In the genomic region with DNA sequence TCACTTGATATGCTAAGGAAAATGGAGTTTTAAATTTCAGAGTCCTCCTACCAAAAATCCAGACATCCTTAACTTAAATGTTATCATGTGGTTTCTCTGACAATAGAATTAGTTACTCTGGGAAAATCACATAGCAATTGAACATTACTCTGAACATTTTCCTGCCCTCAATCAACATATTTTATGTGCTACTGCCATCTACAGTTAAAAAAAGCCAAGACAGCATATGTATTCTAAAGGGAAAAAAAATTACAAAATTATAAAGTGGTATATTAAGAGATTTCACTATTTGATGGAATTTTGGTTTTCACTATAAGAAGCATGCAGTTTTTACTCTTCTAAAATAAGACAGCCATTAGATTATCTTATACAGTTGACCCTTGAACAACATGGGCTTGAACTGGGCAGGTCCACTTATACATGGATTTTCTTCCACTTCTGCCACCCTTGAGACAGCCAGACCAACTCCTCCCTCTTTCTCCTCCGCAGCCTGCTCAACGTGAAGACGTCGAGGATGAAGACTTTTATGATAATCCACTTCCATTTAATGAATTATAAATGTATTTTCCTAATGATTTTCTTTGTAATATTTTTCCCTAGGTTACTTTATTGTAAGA, we compare ENCODE assay signal across 10 cellular contexts.
DNase-seq lines count a peak whose midpoint lies in the region; ATAC-seq and TF ChIP-seq lines count a peak whose summit lies in the region.
"Had no signal": no experiment of that assay in that cellular context is flagged by ENCODE, and none has a peak within 500 bp of the region (broad histone marks: within the 10 kb centered on the region; RNA-seq: fewer than 3 reads in every experiment).

No MANE protein-coding gene starts in this region.

- H3K27ac ChIP-seq in adrenal gland (no peak overlapping the region), ovary (no peak overlapping the region)

- H3K79me2 ChIP-seq in Loucy (ENCODE audit: insufficient read depth, low read length), result peaks cover 80% of the 10 kb centered on the region

- no peaks in the 10 kb centered on the region for H3K9me3 Mint-ChIP-seq in Calu3 (ENCODE audit: low read depth, unreplicated experiment)

- ATAC-seq in GM21515 (IDR thresholded peaks at IDR 0.05; ENCODE audit: unreplicated experiment), result no peak

- no peak overlapping the region for H2AFZ ChIP-seq in Loucy (ENCODE audit: low read length)

- no peak overlapping the region for H3K9ac ChIP-seq in Loucy (ENCODE audit: low read depth, low read length, poor library complexity, severe bottlenecking)

- H3K4me3 ChIP-seq in Loucy (ENCODE audit: low read length, poor library complexity, severe bottlenecking) (no peak overlapping the region), adrenal gland (no peak overlapping the region), ovary (no peak overlapping the region)

- H3K4me3 Mint-ChIP-seq in Calu3 (ENCODE audit: low read depth, unreplicated experiment), result no peak overlapping the region

- H3K36me3 ChIP-seq in Loucy (ENCODE audit: insufficient read depth, low read length), result peaks cover 55% of the 10 kb centered on the region
- no peaks in the 10 kb centered on the region for H3K36me3 ChIP-seq in adrenal gland (replicated peaks in 1 of 2)
- no peaks in the 10 kb centered on the region for H3K36me3 ChIP-seq in ovary

- H3K4me1 ChIP-seq in Loucy (ENCODE audit: insufficient read depth, low read length, poor library complexity, severe bottlenecking) (no peaks in the 10 kb centered on the region), adrenal gland (replicated peaks in 1 of 2) (peaks cover 0 to 29% of the 10 kb centered on the region in 2 donors), ovary (ENCODE audit: insufficient read depth) (peaks cover 2% of the 10 kb centered on the region)

- no peak for TF ChIP-seq EP300 in ovary (IDR thresholded peaks at IDR 0.05)

- no peak overlapping the region for H3K27ac Mint-ChIP-seq in Calu3 (ENCODE audit: unreplicated experiment)

- TF ChIP-seq POLR2A in adrenal gland (IDR thresholded peaks at IDR 0.05) (no peak), ovary (IDR thresholded peaks at IDR 0.05) (no peak)

- peaks cover 66% of the 10 kb centered on the region for H4K20me1 ChIP-seq in Loucy (ENCODE audit: insufficient read depth, low read length, poor library complexity, severe bottlenecking)

- no peak overlapping the region for H3K4me2 ChIP-seq in Loucy (ENCODE audit: low read depth, low read length, poor library complexity, severe bottlenecking)

- no peak for DNase-seq in Calu3
- DNase-seq in adrenal gland, result no peak
- peak; percentile 10 to 54 for DNase-seq in lung microvascular endothelial cell (ENCODE audit: low read depth in 2 of 2)
- no peak for DNase-seq in ovary
- no peak for DNase-seq in activated T-cell treated with anti-CD3 and anti-CD28 coated beads, Interleukin-2, amount 50 U/mL, for 48 hours
- no peak for DNase-seq in retina
- DNase-seq: kidney glomerular epithelial cell, NCI-H1092 treated with DMSO at 0.1 percent for 48 hours had no signal

- H3K9me3 ChIP-seq in Loucy (ENCODE audit: insufficient read depth, low read depth, low read length) (no peaks in the 10 kb centered on the region), adrenal gland (replicated peaks in 1 of 3) (no peaks in the 10 kb centered on the region), ovary (no peaks in the 10 kb centered on the region)

- intact Hi-C loops in Calu3 (cut with micrococcal nuclease; ENCODE audit: unreplicated experiment), result loop anchor here (1.0 to 5.0 kb wide), 5 partner anchors 36 to 536 kb away; partner anchors contain the start of gene RNF7
- intact Hi-C loops in adrenal gland (cut with DNase I), result no loop called here
- intact Hi-C loops in ovary (cut with DNase I), result loop anchor here in 1 of 4 donors (5.0 to 10.0 kb wide), 2 partner anchors 121 to 424 kb away; partner anchors contain the start of gene ATP1B3

- H3K36me3 Mint-ChIP-seq in Calu3 (ENCODE audit: insufficient read depth, unreplicated experiment), result no peaks in the 10 kb centered on the region

- TF ChIP-seq CTCF in Calu3 (IDR thresholded peaks at IDR 0.05; ENCODE audit: unreplicated experiment) (peak; percentile 36), Loucy (conservative IDR thresholded peaks at IDR 0.05; ENCODE audit: low read length) (peak; percentile 65), adrenal gland (IDR thresholded peaks at IDR 0.05) (peak; percentile 16 to 44 (median 34)), ovary (IDR thresholded peaks at IDR 0.05) (peak in 1 of 3 donors; percentile 17)

- BruUV-seq in Calu3 (replicated peaks; lab: Mats Ljungman, UMichigan), result no TSS peak

- H3K4me1 Mint-ChIP-seq in Calu3 (ENCODE audit: low read depth, unreplicated experiment), result no peaks in the 10 kb centered on the region

- no peaks in the 10 kb centered on the region; the same call in 1 of the 2 replicates for H3F3A ChIP-seq in Loucy (ENCODE audit: low read depth)

- CTCF ChIA-PET in Calu3 (lab: Charles Lee), result no interaction called here

- 68 to 79% (median 73%) methylated on average over 4 of the region's 4 CpGs for WGBS in adrenal gland, 4 donors
- 55 to 71% (median 60%) methylated on average over 4 of the region's 4 CpGs for WGBS in ovary, 3 donors

- no peaks in the 10 kb centered on the region for H3K27me3 ChIP-seq in Loucy (ENCODE audit: insufficient read depth, low read length, poor library complexity, severe bottlenecking)
- no peaks in the 10 kb centered on the region for H3K27me3 ChIP-seq in adrenal gland
- no peaks in the 10 kb centered on the region for H3K27me3 ChIP-seq in ovary

- H3K9me2 ChIP-seq in Loucy (replicated peaks; ENCODE audit: low read depth, low read length), result no peaks in the 10 kb centered on the region

- no peaks in the 10 kb centered on the region for H3K27me3 Mint-ChIP-seq in Calu3 (ENCODE audit: unreplicated experiment)

Comparison
In these comparisons a context has a peak if more than half of its experiments do, and no peak if none do; other contexts are left out.
1. DNase-seq: peak in lung microvascular endothelial cell (2 of 2); none in Calu3 (single experiment), adrenal gland (0 of 7), ovary (0 of 5), activated T-cell treated with anti-CD3 and anti-CD28 coated beads, Interleukin-2, amount 50 U/mL, for 48 hours (0 of 2) and retina (single experiment).